25 cellular contexts compared by ENCODE assay signal in the genomic region with DNA sequence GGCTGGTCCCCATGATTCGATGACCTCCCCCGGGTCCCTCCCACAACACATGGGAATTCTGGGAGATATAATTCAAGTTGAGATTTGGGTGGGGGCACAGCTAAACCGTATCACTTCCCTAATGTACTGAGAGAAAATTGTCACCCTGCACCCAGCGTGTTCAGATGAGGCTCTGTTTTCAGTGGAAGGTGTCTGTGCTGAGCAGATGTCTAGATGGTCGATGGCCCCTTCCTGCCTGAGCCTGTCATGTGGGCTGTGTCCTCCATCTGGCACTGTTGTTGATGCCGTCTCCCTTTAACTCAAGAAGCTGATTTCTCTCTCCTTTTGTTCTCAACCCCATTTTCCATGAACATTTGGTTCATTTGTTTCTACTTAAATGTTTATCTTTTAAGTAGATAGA. TPM values are rescaled to one million over a fixed set of nuclear protein-coding genes. Genes with fewer than 3 reads are reported as not detected.
A peak's percentile ranks its signal among the peaks of the same experiment; 100 is the strongest.
DNase-seq lines count a peak whose midpoint lies in the region; ATAC-seq and TF ChIP-seq lines count a peak whose summit lies in the region.
"Had no signal": no experiment of that assay in that cellular context is flagged by ENCODE, and none has a peak within 500 bp of the region (broad histone marks: within the 10 kb centered on the region; RNA-seq: fewer than 3 reads in every experiment).

No MANE protein-coding gene starts in this region.

- 57% methylated on average over 6 of the region's 6 CpGs for WGBS in SK-N-SH (ENCODE audit: low lambda C conversion rate)

- no peaks in the 10 kb centered on the region for H4K20me1 ChIP-seq in SK-N-SH (ENCODE audit: insufficient read depth)

- peak overlapping the region; percentile 6 to 95 (median 80) for H3K27ac Mint-ChIP-seq in brain
- H3K27ac Mint-ChIP-seq in stimulated activated memory B cell treated with anti-CD40 and anti-IgM and Interleukin-4, amounts not matched to agents 10 μg/mL and 1 μg/mL and 100 μg/mL, for 72 hours = peak overlapping the region; percentile 61
- H3K27ac Mint-ChIP-seq: activated naive CD8-positive, alpha-beta T cell treated with anti-CD3 and anti-CD28 coated beads, Interleukin-2, amount 50 U/mL, for 24 hours; activated T-helper 1 cell treated with anti-CD3 and anti-CD28 coated beads, Interleukin-12 subunit alpha, Interleukin-12 subunit beta, Interleukin-2, Interleukin-4 antibody, amounts not matched to agents 30 ng/mL and 10 ng/mL and 1 ng/mL, durations not matched to agents 14 hours and 24 hours and 36 hours; nephron; WTC11 had no signal

- H2AFZ ChIP-seq in SK-N-SH (ENCODE audit: low read depth) = no peak overlapping the region

- H3F3A ChIP-seq in SK-N-SH (replicated peaks; ENCODE audit: insufficient read depth) = no peaks in the 10 kb centered on the region

- H3K27me3 Mint-ChIP-seq in brain = peaks cover 4% of the 10 kb centered on the region
- no peaks in the 10 kb centered on the region for H3K27me3 Mint-ChIP-seq in stimulated activated memory B cell treated with anti-CD40 and anti-IgM and Interleukin-4, amounts not matched to agents 10 μg/mL and 1 μg/mL and 100 μg/mL, for 72 hours
- H3K27me3 Mint-ChIP-seq: activated naive CD8-positive, alpha-beta T cell treated with anti-CD3 and anti-CD28 coated beads, Interleukin-2, amount 50 U/mL, for 24 hours; stimulated activated naive CD8-positive, alpha-beta T cell treated with anti-CD3 and anti-CD28 coated beads, Interleukin-15, amount 100 ng/mL, for 72 hours had no signal

- CTCF ChIA-PET in SK-N-SH (lab: Yijun Ruan, JAX) = interaction anchor here (1.1 to 2.7 kb wide), 5 partner anchors 9 to 383 kb away, joined by 3 to 13 read pairs (median 5); no protein-coding TSS in a partner anchor

- peaks cover 64% of the 10 kb centered on the region for H3K36me3 Mint-ChIP-seq in brain
- H3K36me3 Mint-ChIP-seq in stimulated activated memory B cell treated with anti-CD40 and anti-IgM and Interleukin-4, amounts not matched to agents 10 μg/mL and 1 μg/mL and 100 μg/mL, for 72 hours = peaks cover 51% of the 10 kb centered on the region

- peak overlapping the region in 1 of 5 experiments; percentile 39 for H3K4me3 Mint-ChIP-seq in brain
- H3K4me3 Mint-ChIP-seq in stimulated activated memory B cell treated with anti-CD40 and anti-IgM and Interleukin-4, amounts not matched to agents 10 μg/mL and 1 μg/mL and 100 μg/mL, for 72 hours = no peak overlapping the region
- H3K4me3 Mint-ChIP-seq: activated naive CD8-positive, alpha-beta T cell treated with anti-CD3 and anti-CD28 coated beads, Interleukin-2, amount 50 U/mL, for 24 hours; activated T-helper 1 cell treated with anti-CD3 and anti-CD28 coated beads, Interleukin-12 subunit alpha, Interleukin-12 subunit beta, Interleukin-2, Interleukin-4 antibody, amounts not matched to agents 30 ng/mL and 10 ng/mL and 1 ng/mL, durations not matched to agents 14 hours and 24 hours and 36 hours; nephron; stimulated activated naive CD8-positive, alpha-beta T cell treated with anti-CD3 and anti-CD28 coated beads, Interleukin-15, amount 100 ng/mL, for 72 hours; WTC11 had no signal

- H3K4me1 Mint-ChIP-seq in brain = peaks cover 21% of the 10 kb centered on the region
- H3K4me1 Mint-ChIP-seq in stimulated activated memory B cell treated with anti-CD40 and anti-IgM and Interleukin-4, amounts not matched to agents 10 μg/mL and 1 μg/mL and 100 μg/mL, for 72 hours = peaks cover 9% of the 10 kb centered on the region
- H3K4me1 Mint-ChIP-seq: nephron, WTC11 had no signal

- TF ChIP-seq CTCF in SK-N-SH (IDR thresholded peaks at IDR 0.05) (no peak), brain (conservative IDR thresholded peaks at IDR 0.05) (no peak), left lung (IDR thresholded peaks at IDR 0.05) (no peak), colonic mucosa (IDR thresholded peaks at IDR 0.05) (no peak)

- no peaks in the 10 kb centered on the region for H3K27me3 ChIP-seq in SK-N-SH (ENCODE audit: insufficient read depth)
- H3K27me3 ChIP-seq in left lung = no peaks in the 10 kb centered on the region
- no peaks in the 10 kb centered on the region for H3K27me3 ChIP-seq in colonic mucosa
- H3K27me3 ChIP-seq: MG63 had no signal

- intact Hi-C loops in left lung (cut with DNase I) (no loop called here), colonic mucosa (cut with DNase I) (no loop called here)

- H3K9ac ChIP-seq in SK-N-SH = no peak overlapping the region
- no peak overlapping the region for H3K9ac ChIP-seq in colonic mucosa (ENCODE audit: low read depth in 2 of 2, low read length in 2 of 2)

- POLR2A ChIA-PET in SK-N-SH (lab: Yijun Ruan, JAX) = no interaction called here

- no peaks in the 10 kb centered on the region; a peak in 1 of 4 replicates for H3K4me1 ChIP-seq in SK-N-SH (ENCODE audit: control insufficient read depth in 1 of 2, insufficient read depth in 2 of 2, low read depth in 1 of 2, low read length in 1 of 2)
- H3K4me1 ChIP-seq in left lung = no peaks in the 10 kb centered on the region
- no peaks in the 10 kb centered on the region for H3K4me1 ChIP-seq in colonic mucosa

- H3K9me3 Mint-ChIP-seq in brain = no peaks in the 10 kb centered on the region
- H3K9me3 Mint-ChIP-seq in stimulated activated memory B cell treated with anti-CD40 and anti-IgM and Interleukin-4, amounts not matched to agents 10 μg/mL and 1 μg/mL and 100 μg/mL, for 72 hours = no peaks in the 10 kb centered on the region
- H3K9me3 Mint-ChIP-seq: activated naive CD8-positive, alpha-beta T cell treated with anti-CD3 and anti-CD28 coated beads, Interleukin-2, amount 50 U/mL, for 24 hours; activated T-helper 1 cell treated with anti-CD3 and anti-CD28 coated beads, Interleukin-12 subunit alpha, Interleukin-12 subunit beta, Interleukin-2, Interleukin-4 antibody, amounts not matched to agents 30 ng/mL and 10 ng/mL and 1 ng/mL, durations not matched to agents 14 hours and 24 hours and 36 hours; nephron; stimulated activated naive CD8-positive, alpha-beta T cell treated with anti-CD3 and anti-CD28 coated beads, Interleukin-15, amount 100 ng/mL, for 72 hours; WTC11 had no signal

- H3K27ac ChIP-seq in SK-N-SH (ENCODE audit: low read depth in 2 of 2, low read length in 1 of 2) = no peak overlapping the region
- no peak overlapping the region for H3K27ac ChIP-seq in left lung
- H3K27ac ChIP-seq in colonic mucosa = no peak overlapping the region
- H3K27ac ChIP-seq: HL-60 had no signal

- H3K4me3 ChIP-seq in SK-N-SH (ENCODE audit: low read depth in 2 of 2, low read length in 1 of 2) = no peak overlapping the region
- H3K4me3 ChIP-seq in left lung = no peak overlapping the region
- H3K4me3 ChIP-seq in colonic mucosa = no peak overlapping the region
- H3K4me3 ChIP-seq: MG63 had no signal

- DNase-seq in SK-N-SH = peak; percentile 38
- peak; percentile 98 for DNase-seq in NCI-H1694 treated with DMSO at 0.1 percent for 48 hours (lab: John Stamatoyannopoulos, UW)
- DNase-seq in left lung = no peak
- DNase-seq in colonic mucosa = no peak
- DNase-seq: activated naive CD8-positive, alpha-beta T cell treated with anti-CD3 and anti-CD28 coated beads, Interleukin-2, amount 50 U/mL, for 24 hours; C1 segment of cervical spinal cord; foreskin fibroblast; IMR-90; kidney; mammary epithelial cell; MG63; NCI-H748 treated with DMSO at 0.1 percent for 48 hours; PC-3; SHP77 treated with DMSO at 0.1 percent for 48 hours; stimulated activated CD4-positive, alpha-beta T cell treated with anti-CD3 and anti-CD28 coated beads, Interleukin-2, amount 100 ng/mL, for 24 hours; stimulated activated naive CD8-positive, alpha-beta T cell treated with anti-CD3 and anti-CD28 coated beads, Interleukin-15, amount 100 ng/mL, for 72 hours had no signal

- ATAC-seq in SK-N-SH treated with all-trans-retinoic acid at 6 μM for 48 hours (no peak), HG02759 (IDR thresholded peaks at IDR 0.05; ENCODE audit: unreplicated experiment) (no peak), left lung (no peak)
- ATAC-seq in stimulated activated memory B cell treated with anti-CD40 and anti-IgM and Interleukin-4, amounts not matched to agents 10 μg/mL and 1 μg/mL and 100 μg/mL, for 72 hours = no peak
- ATAC-seq: activated naive CD8-positive, alpha-beta T cell treated with anti-CD3 and anti-CD28 coated beads, Interleukin-2, amount 50 U/mL, for 24 hours; HCT116; PC-3; stimulated activated naive CD8-positive, alpha-beta T cell treated with anti-CD3 and anti-CD28 coated beads, Interleukin-15, amount 100 ng/mL, for 72 hours; WTC11 had no signal

- TF ChIP-seq RAD21 in SK-N-SH (IDR thresholded peaks at IDR 0.05; ENCODE audit: low read length) = no peak

- H3K36me3 ChIP-seq in SK-N-SH (replicated peaks in 1 of 2; ENCODE audit: control insufficient read depth in 1 of 2, insufficient read depth in 2 of 2, low read length in 1 of 2) (peaks cover 28 to 35% of the 10 kb centered on the region in 2 experiments), left lung (peaks cover 0 to 98% of the 10 kb centered on the region in 2 donors), colonic mucosa (no peaks in the 10 kb centered on the region)

- no peak overlapping the region for H3K4me2 ChIP-seq in SK-N-SH

- no peaks in the 10 kb centered on the region for H3K9me2 ChIP-seq in SK-N-SH

- H3K79me2 ChIP-seq in SK-N-SH (ENCODE audit: insufficient read depth) = no peaks in the 10 kb centered on the region

- H3K9me3 ChIP-seq in SK-N-SH (no peaks in the 10 kb centered on the region), left lung (no peaks in the 10 kb centered on the region), colonic mucosa (no peaks in the 10 kb centered on the region)
- H3K9me3 ChIP-seq: MG63 had no signal

- no peak for TF ChIP-seq EP300 in SK-N-SH (IDR thresholded peaks at IDR 0.05; ENCODE audit: borderline replicate concordance in 1 of 2, low read depth in 1 of 2, low read length in 1 of 2)

TF ChIP-seq in SK-N-SH, 30 proteins besides CTCF, POLR2A, EP300 and RAD21 (continues in another document):
- no peak for TF ChIP-seq FOXJ3 (CRISPR knock-in tag; IDR thresholded peaks at IDR 0.05)

TF ChIP-seq in SK-N-SH treated with all-trans-retinoic acid at 6 μM for 48 hours, 23 proteins besides CTCF, POLR2A, EP300 and RAD21 (continues in another document):
- TF ChIP-seq CSDC2 (CRISPR knock-in tag; IDR thresholded peaks at IDR 0.05) = no peak
- no peak for TF ChIP-seq ZC3H10 (CRISPR knock-in tag; IDR thresholded peaks at IDR 0.05)

RNA-seq across cellular contexts. Expression of a gene that starts 37.0 kb away (rescaled TPM):
- 19.5 and 29.5 TPM in 2 replicates for polyA plus RNA-seq in SK-N-SH (2012; rRNA removed)
- 28.2 and 28.3 TPM in 2 replicates for polyA plus RNA-seq in SK-N-SH (2012; cell fraction: cytosol; rRNA removed)
- 13.8 and 24.6 TPM in 2 replicates for polyA plus RNA-seq in SK-N-SH (2012; cell fraction: nucleus; rRNA removed)
- polyA plus RNA-seq in brain (ENCODE audit: insufficient read depth, low read depth, low replicate concordance) = 27.3 TPM
- 10 to 100 TPM; 31.8 to 33.3 TPM for total RNA-seq in left lung
- total RNA-seq in colonic mucosa = 10 to 100 TPM; 33.2 to 57.4 TPM

RNA-seq across cellular contexts. Expression of a gene that starts 47.7 kb away (rescaled TPM):
- polyA plus RNA-seq in SK-N-SH (2012; rRNA removed) (306 and 390 TPM in 2 replicates), brain (ENCODE audit: insufficient read depth, low read depth, low replicate concordance) (676 TPM)
- polyA plus RNA-seq in SK-N-SH (2012; cell fraction: cytosol; rRNA removed) = 392 and 450 TPM in 2 replicates
- polyA plus RNA-seq in SK-N-SH (2012; cell fraction: nucleus; rRNA removed) = 181 and 247 TPM in 2 replicates
- total RNA-seq in left lung (100 to 1,000 TPM; 147 to 163 TPM), colonic mucosa (100 to 1,000 TPM; 140 to 166 TPM)

RNA-seq across cellular contexts. Expression of a gene that starts 53.0 kb away (rescaled TPM):
- polyA plus RNA-seq in SK-N-SH (2012; rRNA removed) (2.0 and 2.3 TPM in 2 replicates), brain (ENCODE audit: insufficient read depth, low read depth, low replicate concordance) (8.0 TPM)
- 1.6 and 1.9 TPM in 2 replicates for polyA plus RNA-seq in SK-N-SH (2012; cell fraction: cytosol; rRNA removed)
- polyA plus RNA-seq in SK-N-SH (2012; cell fraction: nucleus; rRNA removed) = 3.5 and 5.0 TPM in 2 replicates
- total RNA-seq in left lung (1 to 10 TPM; 6.5 to 9.1 TPM), colonic mucosa (1 to 10 TPM; 1.1 to 3.1 TPM)

Comparison
In these comparisons a context has a peak if more than half of its experiments do, and no peak if none do; other contexts are left out.
1. DNase-seq: peak in SK-N-SH (single experiment) and NCI-H1694 treated with DMSO at 0.1 percent for 48 hours (single experiment); none in left lung (0 of 2) and colonic mucosa (single experiment).